7 cellular contexts compared by ENCODE assay signal in genomic region chr7:73262416-73262815, GRCh38. TPM values are rescaled to one million over a fixed set of nuclear protein-coding genes. Genes with fewer than 3 reads are reported as not detected.
A peak's percentile ranks its signal among the peaks of the same experiment; 100 is the strongest.
DNase-seq lines count a peak whose midpoint lies in the region; ATAC-seq lines count a peak whose summit lies in the region.
"Not testable (repeated sequence)": the region's sequence is repeated elsewhere in the genome, so short reads cannot be mapped to it uniquely, and the experiment has no call there.

No MANE protein-coding gene starts in this region.

- H3K27me3 Mint-ChIP-seq in T-helper 17 cell; naive thymus-derived CD4-positive, alpha-beta T cell: not testable (repeated sequence)

- H3K27ac Mint-ChIP-seq in T-helper 17 cell; naive thymus-derived CD4-positive, alpha-beta T cell: not testable (repeated sequence)

- CTCF ChIA-PET in naive thymus-derived CD4-positive, alpha-beta T cell (lab: Charles Lee) = not testable (repeated sequence)

- H3K36me3 ChIP-seq in naive thymus-derived CD4-positive, alpha-beta T cell (ENCODE audit: control insufficient read depth in 2 of 3, insufficient read depth in 3 of 3, low read length in 3 of 3) = not testable (repeated sequence)

- DNase-seq in T-helper 17 cell, Right ventricle myocardium superior: not testable (repeated sequence)
- DNase-seq in naive thymus-derived CD4-positive, alpha-beta T cell = peak in 3 of 9 donors; percentile 2 to 16 (median 3)

- H3K9me3 Mint-ChIP-seq in naive thymus-derived CD4-positive, alpha-beta T cell = not testable (repeated sequence)

- H3K36me3 Mint-ChIP-seq in T-helper 17 cell (ENCODE audit: low read depth); naive thymus-derived CD4-positive, alpha-beta T cell: not testable (repeated sequence)

- POLR2A ChIA-PET in naive thymus-derived CD4-positive, alpha-beta T cell (lab: Charles Lee) = not testable (repeated sequence)

- ATAC-seq in GM18867 (IDR thresholded peaks at IDR 0.05; ENCODE audit: unreplicated experiment) = peak; percentile 38
- peak; percentile 43 for ATAC-seq in GM21390 (IDR thresholded peaks at IDR 0.05; ENCODE audit: unreplicated experiment)
- peak; percentile 35 for ATAC-seq in HG02610 (IDR thresholded peaks at IDR 0.05; ENCODE audit: unreplicated experiment)
- ATAC-seq in HG03139 (IDR thresholded peaks at IDR 0.05; ENCODE audit: unreplicated experiment) = peak; percentile 46
- ATAC-seq in T-helper 17 cell = peak; percentile 50
- peak; percentile 58 for ATAC-seq in Right ventricle myocardium superior (ENCODE audit: poor library complexity)
- ATAC-seq in naive thymus-derived CD4-positive, alpha-beta T cell = peak; percentile 64

- intact Hi-C loops in Right ventricle myocardium superior (cut with DNase I); naive thymus-derived CD4-positive, alpha-beta T cell (cut with micrococcal nuclease): not testable (repeated sequence)

- not testable (repeated sequence) for H3K27me3 ChIP-seq in naive thymus-derived CD4-positive, alpha-beta T cell (ENCODE audit: control insufficient read depth in 2 of 2, insufficient read depth in 2 of 2, low read length in 2 of 2)

- not testable (repeated sequence) for H3K4me1 Mint-ChIP-seq in T-helper 17 cell; naive thymus-derived CD4-positive, alpha-beta T cell

- not testable (repeated sequence) for H3K4me3 ChIP-seq in naive thymus-derived CD4-positive, alpha-beta T cell (ENCODE audit: low read length)

- not testable (repeated sequence) for H3K27ac ChIP-seq in naive thymus-derived CD4-positive, alpha-beta T cell (ENCODE audit: low read depth, low read length)

- not testable (repeated sequence) for H3K9me3 ChIP-seq in T-helper 17 cell (ENCODE audit: control insufficient read depth, low read length, poor library complexity, severe bottlenecking); naive thymus-derived CD4-positive, alpha-beta T cell (ENCODE audit: control insufficient read depth in 2 of 3, low read length in 3 of 3)

- H3K4me3 Mint-ChIP-seq in T-helper 17 cell; naive thymus-derived CD4-positive, alpha-beta T cell: not testable (repeated sequence)

- H3K4me1 ChIP-seq in naive thymus-derived CD4-positive, alpha-beta T cell (ENCODE audit: control insufficient read depth in 2 of 2, insufficient read depth in 2 of 2, low read length in 2 of 2) = not testable (repeated sequence)

RNA-seq across cellular contexts. Expression of gene NSUN5, which starts 46.2 kb away (rescaled TPM):
- total RNA-seq in T-helper 17 cell (10 to 100 TPM; 31.4 to 33.3 TPM), Right ventricle myocardium superior (16.2 TPM)
- 10 to 100 TPM; 34.3 to 81.6 (median 46.0) TPM for total RNA-seq in naive thymus-derived CD4-positive, alpha-beta T cell
- 10 to 100 TPM; 53.2 to 72.5 TPM for polyA plus RNA-seq in naive thymus-derived CD4-positive, alpha-beta T cell
